In the genomic region with DNA sequence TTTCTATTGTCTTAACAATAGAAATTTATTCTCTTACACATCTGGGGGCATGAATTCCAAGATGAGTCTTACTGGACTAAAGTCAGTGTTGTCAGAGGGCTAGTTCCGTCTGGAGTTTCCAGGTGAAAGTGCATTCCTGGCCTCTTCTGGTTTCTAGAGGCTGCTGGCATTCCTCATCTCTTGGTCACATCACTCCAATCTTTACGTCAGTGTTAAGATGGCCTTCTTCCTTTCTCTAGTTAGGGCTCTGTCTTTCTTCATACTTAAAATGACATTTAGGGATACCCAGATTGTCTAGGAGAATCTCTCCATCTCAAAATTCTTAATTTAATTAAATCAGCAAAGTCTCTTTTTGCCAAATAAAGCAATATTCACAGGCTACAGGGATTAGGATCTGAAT, we compare ENCODE assay signal across 30 cellular contexts. TPM values are rescaled to one million over a fixed set of nuclear protein-coding genes. Genes with fewer than 3 reads are reported as not detected.
DNase-seq lines count a peak whose midpoint lies in the region; ATAC-seq and TF ChIP-seq lines count a peak whose summit lies in the region.
"Had no signal": no experiment of that assay in that cellular context is flagged by ENCODE, and none has a peak within 500 bp of the region (broad histone marks: within the 10 kb centered on the region; RNA-seq: fewer than 3 reads in every experiment).

No MANE protein-coding gene starts in this region.

- peaks cover 25% of the 10 kb centered on the region for H3K4me1 Mint-ChIP-seq in mesothelial cell of epicardium
- no peaks in the 10 kb centered on the region for H3K4me1 Mint-ChIP-seq in CD8-positive, alpha-beta memory T cell
- no peaks in the 10 kb centered on the region for H3K4me1 Mint-ChIP-seq in CD4-positive, alpha-beta T cell (ENCODE audit: low read depth)
- H3K4me1 Mint-ChIP-seq: CD4-positive, CD25-positive, alpha-beta regulatory T cell; GM23338 had no signal

- no peaks in the 10 kb centered on the region for H3K4me1 ChIP-seq in CD8-positive, alpha-beta memory T cell (ENCODE audit: insufficient read depth, low read length)
- H3K4me1 ChIP-seq: esophagus squamous epithelium, right atrium auricular region had no signal

- CTCF ChIA-PET in CD8-positive, alpha-beta memory T cell (lab: Charles Lee): no interaction called here
- CTCF ChIA-PET in CD4-positive, alpha-beta T cell (lab: Charles Lee): no interaction called here

- no peak for TF ChIP-seq POLR2A in lower leg skin (IDR thresholded peaks at IDR 0.05)

- H3K27me3 Mint-ChIP-seq in mesothelial cell of epicardium (ENCODE audit: low read depth): no peaks in the 10 kb centered on the region
- H3K27me3 Mint-ChIP-seq in CD8-positive, alpha-beta memory T cell: no peaks in the 10 kb centered on the region
- no peaks in the 10 kb centered on the region for H3K27me3 Mint-ChIP-seq in CD4-positive, alpha-beta T cell
- H3K27me3 Mint-ChIP-seq: activated CD4-positive, alpha-beta memory T cell treated with anti-CD3 and anti-CD28 coated beads for 36 hours; CD4-positive, CD25-positive, alpha-beta regulatory T cell had no signal

- intact Hi-C loops in lower leg skin (cut with DNase I; ENCODE audit: low total_unique reads): no loop called here
- intact Hi-C loops in CD4-positive, alpha-beta T cell (cut with DNase I, micrococcal nuclease): no loop called here

- peak; percentile 62 for DNase-seq in Daoy (ENCODE audit: low read depth)
- peak; percentile 8 for DNase-seq in NCI-H226
- peak; percentile 54 for DNase-seq in epithelial cell of esophagus (ENCODE audit: low read depth)
- DNase-seq in mesothelial cell of epicardium (ENCODE audit: low spot score in 2 of 2, unreplicated experiment in 2 of 2): no peak
- no peak for DNase-seq in lower leg skin (ENCODE audit: low spot score in 2 of 2)
- no peak for DNase-seq in CD8-positive, alpha-beta memory T cell
- no peak for DNase-seq in NCI-H1417 (lab: John Stamatoyannopoulos, UW)
- DNase-seq in CD4-positive, alpha-beta T cell: no peak
- DNase-seq: activated CD4-positive, alpha-beta memory T cell treated with anti-CD3 and anti-CD28 coated beads for 36 hours; activated CD4-positive, CD25-positive, alpha-beta regulatory T cell; amygdala; CD4-positive, CD25-positive, alpha-beta regulatory T cell; cerebellar nuclear complex; DMS153; effector CD8-positive, alpha-beta T cell; esophagus squamous epithelium; head of caudate nucleus; KG1; NCI-H2081; NCI-H446; substantia nigra; T-helper 9 cell had no signal

- no peak overlapping the region for H3K4me3 Mint-ChIP-seq in mesothelial cell of epicardium
- no peak overlapping the region for H3K4me3 Mint-ChIP-seq in CD8-positive, alpha-beta memory T cell
- no peak overlapping the region for H3K4me3 Mint-ChIP-seq in CD4-positive, alpha-beta T cell
- H3K4me3 Mint-ChIP-seq: activated CD4-positive, alpha-beta memory T cell treated with anti-CD3 and anti-CD28 coated beads for 36 hours; CD4-positive, CD25-positive, alpha-beta regulatory T cell; GM23338 had no signal

- H3K27ac ChIP-seq in CD8-positive, alpha-beta memory T cell (ENCODE audit: low read depth, low read length): no peak overlapping the region
- H3K27ac ChIP-seq in CD4-positive, alpha-beta T cell (ENCODE audit: low read depth, low read length): no peak overlapping the region
- H3K27ac ChIP-seq: esophagus squamous epithelium, neutrophil, right atrium auricular region had no signal

- H3K36me3 ChIP-seq in CD8-positive, alpha-beta memory T cell (ENCODE audit: insufficient read depth, low read length): no peaks in the 10 kb centered on the region
- H3K36me3 ChIP-seq: esophagus squamous epithelium, neutrophil, right atrium auricular region had no signal

- H3K27me3 ChIP-seq in CD8-positive, alpha-beta memory T cell (ENCODE audit: insufficient read depth, low read length, poor library complexity, severe bottlenecking): no peaks in the 10 kb centered on the region
- H3K27me3 ChIP-seq in CD4-positive, alpha-beta T cell (ENCODE audit: control insufficient read depth, insufficient read depth, low read length): no peaks in the 10 kb centered on the region
- H3K27me3 ChIP-seq: esophagus squamous epithelium, neutrophil, right atrium auricular region had no signal

- H3K9me3 ChIP-seq in CD8-positive, alpha-beta memory T cell (ENCODE audit: low read length): no peaks in the 10 kb centered on the region
- no peaks in the 10 kb centered on the region for H3K9me3 ChIP-seq in CD4-positive, alpha-beta T cell (ENCODE audit: control insufficient read depth, low read length)
- H3K9me3 ChIP-seq: esophagus squamous epithelium, neutrophil, right atrium auricular region had no signal

- H3K4me3 ChIP-seq in epithelial cell of esophagus (ENCODE audit: low read length) (no peak overlapping the region), lower leg skin (ENCODE audit: low read depth, poor library complexity, severe bottlenecking) (no peak overlapping the region)
- H3K4me3 ChIP-seq in CD8-positive, alpha-beta memory T cell (ENCODE audit: low read length): no peak overlapping the region
- H3K4me3 ChIP-seq: esophagus squamous epithelium, GM23338, right atrium auricular region had no signal

- 83 to 85% methylated on average over 2 of the region's 2 CpGs for WGBS in lower leg skin, 2 donors

- TF ChIP-seq CTCF in epithelial cell of esophagus (IDR thresholded peaks at IDR 0.05; ENCODE audit: insufficient read depth, low read depth, low read length, missing control alignments) (no peak), mesothelial cell of epicardium (IDR thresholded peaks at IDR 0.05; ENCODE audit: unreplicated experiment) (no peak), lower leg skin (IDR thresholded peaks at IDR 0.05) (no peak)
- TF ChIP-seq CTCF in CD4-positive, alpha-beta T cell (IDR thresholded peaks at IDR 0.05): no peak

- ATAC-seq in CD4-positive, alpha-beta T cell (ENCODE audit: poor library complexity): no peak
- ATAC-seq: GM23338, Panc1 had no signal

- POLR2A ChIA-PET in CD8-positive, alpha-beta memory T cell (lab: Charles Lee): no interaction called here
- POLR2A ChIA-PET in CD4-positive, alpha-beta T cell (lab: Charles Lee): no interaction called here

- H3K36me3 Mint-ChIP-seq in mesothelial cell of epicardium: no peaks in the 10 kb centered on the region
- H3K36me3 Mint-ChIP-seq in CD8-positive, alpha-beta memory T cell: no peaks in the 10 kb centered on the region
- H3K36me3 Mint-ChIP-seq in CD4-positive, alpha-beta T cell (ENCODE audit: low read depth): no peaks in the 10 kb centered on the region
- H3K36me3 Mint-ChIP-seq: activated CD4-positive, alpha-beta memory T cell treated with anti-CD3 and anti-CD28 coated beads for 36 hours; CD4-positive, CD25-positive, alpha-beta regulatory T cell had no signal

- peak overlapping the region; percentile 14 for H3K27ac Mint-ChIP-seq in mesothelial cell of epicardium
- H3K27ac Mint-ChIP-seq in CD8-positive, alpha-beta memory T cell: no peak overlapping the region
- H3K27ac Mint-ChIP-seq in CD4-positive, alpha-beta T cell: no peak overlapping the region
- H3K27ac Mint-ChIP-seq: activated CD4-positive, alpha-beta memory T cell treated with anti-CD3 and anti-CD28 coated beads for 36 hours; CD4-positive, CD25-positive, alpha-beta regulatory T cell; GM23338 had no signal

- H3K9me3 Mint-ChIP-seq in mesothelial cell of epicardium: no peaks in the 10 kb centered on the region
- no peaks in the 10 kb centered on the region for H3K9me3 Mint-ChIP-seq in CD8-positive, alpha-beta memory T cell
- no peaks in the 10 kb centered on the region for H3K9me3 Mint-ChIP-seq in CD4-positive, alpha-beta T cell
- H3K9me3 Mint-ChIP-seq: activated CD4-positive, alpha-beta memory T cell treated with anti-CD3 and anti-CD28 coated beads for 36 hours; GM23338 had no signal

RNA-seq across cellular contexts. Expression of a gene that starts 13.3 kb away (rescaled TPM):
- total RNA-seq in Daoy (2014; rRNA removed; shearing (Covaris generic)): not detected in 2 replicates
- not detected in 3 replicates for total RNA-seq in mesothelial cell of epicardium
- total RNA-seq in lower leg skin: not detected
- not detected for total RNA-seq in CD8-positive, alpha-beta memory T cell
- not detected for polyA plus RNA-seq in CD8-positive, alpha-beta memory T cell
- not detected for total RNA-seq in CD4-positive, alpha-beta T cell
- total RNA-seq: activated CD4-positive, alpha-beta memory T cell treated with anti-CD3 and anti-CD28 coated beads for 36 hours; CD4-positive, CD25-positive, alpha-beta regulatory T cell; esophagus squamous epithelium; GM23338; HT-29; liver; right atrium auricular region; SK-MEL-5 had no signal
- polyA plus RNA-seq: AG04450; CD4-positive, CD25-positive, alpha-beta regulatory T cell; GM23338 had no signal

Comparison
In these comparisons a context has a peak if more than half of its experiments do, and no peak if none do; other contexts are left out.
1. DNase-seq: peak in Daoy (single experiment), NCI-H226 (single experiment) and epithelial cell of esophagus (single experiment); none in mesothelial cell of epicardium (0 of 2), lower leg skin (0 of 2), CD8-positive, alpha-beta memory T cell (0 of 5), NCI-H1417 (0 of 3) and CD4-positive, alpha-beta T cell (0 of 10).